ENCODE assay signal across 14 cellular contexts in genomic region chr15:78830514-78831228, GRCh38. TPM values are rescaled to one million over a fixed set of nuclear protein-coding genes. Genes with fewer than 3 reads are reported as not detected.
A peak's percentile ranks its signal among the peaks of the same experiment; 100 is the strongest.
DNase-seq lines count a peak whose midpoint lies in the region; ATAC-seq, FAIRE-seq and TF ChIP-seq lines count a peak whose summit lies in the region.
"Had no signal": no experiment of that assay in that cellular context is flagged by ENCODE, and none has a peak within 500 bp of the region (broad histone marks: within the 10 kb centered on the region; RNA-seq: fewer than 3 reads in every experiment).

No MANE protein-coding gene starts in this region.

- no peaks in the 10 kb centered on the region for H3K9me3 ChIP-seq in left ventricle myocardium inferior (replicated peaks)
- no peaks in the 10 kb centered on the region for H3K9me3 ChIP-seq in HepG2 (ENCODE audit: low read length)
- H3K9me3 ChIP-seq: upper lobe of left lung had no signal

- no peak for TF ChIP-seq CTCF in left ventricle myocardium inferior (IDR thresholded peaks at IDR 0.05; ENCODE audit: borderline replicate concordance)
- no peak for TF ChIP-seq CTCF in HepG2 (CRISPR knock-in tag; IDR thresholded peaks at IDR 0.05)

- H3K79me2 ChIP-seq in HepG2 (ENCODE audit: insufficient read depth, low read length) = no peaks in the 10 kb centered on the region

- H3K27me3 ChIP-seq in left ventricle myocardium inferior (ENCODE audit: low read depth) (no peaks in the 10 kb centered on the region), HepG2 (ENCODE audit: control insufficient read depth in 1 of 2, insufficient read depth in 2 of 2, low read length in 2 of 2) (peaks cover 0 to 23% of the 10 kb centered on the region in 2 experiments; a peak in 2 of 5 replicates)

- peaks cover 12% of the 10 kb centered on the region for H3K4me1 Mint-ChIP-seq in activated naive CD4-positive, alpha-beta T cell treated with anti-CD3 and anti-CD28 coated beads, Interleukin-2, amount 10 ng/mL, durations not matched to agents 7 days and 5 days

- TF ChIP-seq EP300 in HepG2 (IDR thresholded peaks at IDR 0.05; ENCODE audit: low read depth in 2 of 2, low read length in 2 of 2) = no peak
- TF ChIP-seq EP300 in HepG2 (CRISPR knock-in tag; IDR thresholded peaks at IDR 0.05; ENCODE audit: borderline replicate concordance) = no peak

- no peak for TF ChIP-seq RAD21 in HepG2 (CRISPR knock-in tag; IDR thresholded peaks at IDR 0.05)

- no peak overlapping the region for H2AFZ ChIP-seq in HepG2 (ENCODE audit: low read length)

- FAIRE-seq in HepG2 (lab: Jason Lieb, UNC) (no peak), GM12891 (lab: Jason Lieb, UNC) (no peak)

- intact Hi-C loops in left ventricle myocardium inferior (cut with micrococcal nuclease) = no loop called here
- intact Hi-C loops in Right ventricle myocardium inferior (cut with DNase I) = no loop called here
- intact Hi-C loops in HepG2 (cut with micrococcal nuclease; ENCODE audit: unreplicated experiment) = no loop called here

- H3K27ac ChIP-seq in left ventricle myocardium inferior (replicated peaks) (no peak overlapping the region), HepG2 (ENCODE audit: extremely low read length, insufficient read depth, low read length) (no peak overlapping the region)
- H3K27ac ChIP-seq: brain microvascular endothelial cell, upper lobe of left lung had no signal

- peaks cover 44% of the 10 kb centered on the region for H3K27me3 Mint-ChIP-seq in activated naive CD4-positive, alpha-beta T cell treated with anti-CD3 and anti-CD28 coated beads, Interleukin-2, amount 10 ng/mL, durations not matched to agents 7 days and 5 days

- H3K4me3 Mint-ChIP-seq in activated naive CD4-positive, alpha-beta T cell treated with anti-CD3 and anti-CD28 coated beads, Interleukin-2, amount 10 ng/mL, durations not matched to agents 7 days and 5 days = peak overlapping the region; percentile 53

- no TSS peak for BruUV-seq in HepG2 (replicated peaks; lab: Mats Ljungman, UMichigan)

- in situ Hi-C loops in HepG2 (cut with HindIII; ENCODE audit: extremely low pct_ligation_motif_present, low pct_unique_long_range_greater_than_20kb) = no loop called here

- H3K9ac ChIP-seq in HepG2 (ENCODE audit: insufficient read depth, low read depth, low read length) = no peak overlapping the region

- peaks cover 31% of the 10 kb centered on the region for H3K4me1 ChIP-seq in left ventricle myocardium inferior
- H3K4me1 ChIP-seq in HepG2 (ENCODE audit: insufficient read depth, low read length) = peaks cover 20% of the 10 kb centered on the region

- CTCF ChIA-PET in activated naive CD4-positive, alpha-beta T cell treated with anti-CD3 and anti-CD28 coated beads, Interleukin-2, amount 10 ng/mL, durations not matched to agents 7 days and 5 days (lab: Charles Lee) = interaction anchor here (0.9 kb wide), 1 partner anchor 192 kb away, joined by 3 read pairs; no protein-coding TSS in a partner anchor
- CTCF ChIA-PET in HepG2 (lab: Yijun Ruan, JAX; ENCODE audit: low intra/inter-chr PET ratio, low total read pairs) = no interaction called here

- H3K9me3 Mint-ChIP-seq in activated naive CD4-positive, alpha-beta T cell treated with anti-CD3 and anti-CD28 coated beads, Interleukin-2, amount 10 ng/mL, durations not matched to agents 7 days and 5 days = no peaks in the 10 kb centered on the region

- H3K4me3 ChIP-seq in left ventricle myocardium inferior (peak overlapping the region; percentile 45), HepG2 (replicated peaks in 1 of 3; ENCODE audit: insufficient read depth in 1 of 3, low read depth in 2 of 3, low read length in 3 of 3) (no peak overlapping the region)

- DNase-seq in left ventricle myocardium inferior (no peak), Right ventricle myocardium inferior (ENCODE audit: missing footprints) (no peak), HepG2 (ENCODE audit: low spot score) (no peak), NCI-H510A (lab: John Stamatoyannopoulos, UW) (no peak), HT-29 (ENCODE audit: low spot score) (no peak), GM12891 (ENCODE audit: insufficient read length, low spot score) (no peak), NCI-H774 (lab: John Stamatoyannopoulos, UW) (no peak)
- DNase-seq in activated naive CD4-positive, alpha-beta T cell treated with anti-CD3 and anti-CD28 coated beads, Interleukin-2, amount 10 ng/mL, durations not matched to agents 7 days and 5 days = peak; percentile 34
- DNase-seq: AML-193, brain microvascular endothelial cell, hypothalamus, midbrain had no signal

- H3K4me2 ChIP-seq in HepG2 (ENCODE audit: low read depth, low read length) = no peak overlapping the region

- WGBS in HepG2 (ENCODE audit: low lambda C conversion rate) = 87% methylated on average over 3 of the region's 52 CpGs

- no peaks in the 10 kb centered on the region for H3K36me3 Mint-ChIP-seq in activated naive CD4-positive, alpha-beta T cell treated with anti-CD3 and anti-CD28 coated beads, Interleukin-2, amount 10 ng/mL, durations not matched to agents 7 days and 5 days

- TF ChIP-seq POLR2A in HepG2 (IDR thresholded peaks at IDR 0.05; ENCODE audit: insufficient read depth in 1 of 2, low read depth in 2 of 2, low read length in 2 of 2) (no peak), GM12891 (IDR thresholded peaks at IDR 0.05; ENCODE audit: low read depth, low read length) (no peak)

- no peaks in the 10 kb centered on the region for H4K20me1 ChIP-seq in HepG2 (ENCODE audit: insufficient read depth, low read length)

- ATAC-seq in Right ventricle myocardium inferior = no peak
- ATAC-seq in HepG2 = no peak; the same call in 1 of the 3 replicates
- ATAC-seq: SK-N-SH treated with all-trans-retinoic acid at 6 μM for 48 hours had no signal

- H3K27ac Mint-ChIP-seq in activated naive CD4-positive, alpha-beta T cell treated with anti-CD3 and anti-CD28 coated beads, Interleukin-2, amount 10 ng/mL, durations not matched to agents 7 days and 5 days = no peak overlapping the region

- no peaks in the 10 kb centered on the region for H3K36me3 ChIP-seq in left ventricle myocardium inferior
- H3K36me3 ChIP-seq in HepG2 (replicated peaks in 1 of 2; ENCODE audit: control insufficient read depth in 1 of 2, insufficient read depth in 2 of 2, low read length in 2 of 2) = no peaks in the 10 kb centered on the region
- H3K36me3 ChIP-seq: brain microvascular endothelial cell, upper lobe of left lung had no signal

- POLR2A ChIA-PET in HepG2 (lab: Yijun Ruan, JAX) = no interaction called here

RNA-seq across cellular contexts. Expression of gene ADAMTS7, which starts 19.4 kb away (rescaled TPM):
- total RNA-seq in left ventricle myocardium inferior (24.2 TPM), Right ventricle myocardium inferior (32.1 TPM), HepG2 (2016; rRNA removed; fragmentation: Illumina TruSeq; extraction: Trizol) (0.09 TPM in 1 of 2 replicates, not detected in the other)
- total RNA-seq in HepG2 (2016; cell fraction: cytosol; rRNA removed; fragmentation: Illumina TruSeq; extraction: Trizol; ENCODE audit: low read depth) = not detected in 2 replicates
- total RNA-seq in HepG2 (2016; cell fraction: insoluble cytoplasmic fraction; rRNA removed; fragmentation: Illumina TruSeq; extraction: Trizol) = 0.15 TPM in 1 of 2 replicates, not detected in the other
- total RNA-seq in HepG2 (2016; cell fraction: membrane; rRNA removed; fragmentation: Illumina TruSeq; extraction: Trizol) = 0.07 and 0.12 TPM in 2 replicates
- 0.19 and 0.28 TPM in 2 replicates for total RNA-seq in HepG2 (2016; cell fraction: nucleus; rRNA removed; fragmentation: Illumina TruSeq; extraction: Trizol)
- polyA plus RNA-seq in HepG2 (2011; rRNA removed) = 0.12 and 0.16 TPM in 2 replicates
- polyA plus RNA-seq in HepG2 (2011; cell fraction: cytosol; rRNA removed) = 0.15 and 0.19 TPM in 2 replicates
- polyA plus RNA-seq in HepG2 (2011; cell fraction: nucleus; rRNA removed) = 1.6 and 1.8 TPM in 2 replicates
- 0.17 TPM in 1 of 2 replicates, not detected in the other for polyA plus RNA-seq in HepG2 (2012)
- polyA plus RNA-seq in HepG2 (2016; cell fraction: cytosol; fragmentation: Illumina TruSeq; extraction: Trizol; ENCODE audit: low read depth) = 0.09 TPM in 1 of 2 replicates, not detected in the other
- 0.05 and 0.12 TPM in 2 replicates for polyA plus RNA-seq in HepG2 (2016; cell fraction: insoluble cytoplasmic fraction; fragmentation: Illumina TruSeq; extraction: Trizol; ENCODE audit: low read depth)
- not detected in 2 replicates for polyA plus RNA-seq in HepG2 (2016; cell fraction: membrane; fragmentation: Illumina TruSeq; extraction: Trizol; ENCODE audit: low read depth)
- 0.16 and 0.21 TPM in 2 replicates for polyA plus RNA-seq in HepG2 (2016; cell fraction: nucleus; fragmentation: Illumina TruSeq; extraction: Trizol; ENCODE audit: insufficient read depth, low read depth)
- 0.32 and 0.68 TPM in 2 replicates for polyA minus RNA-seq in HepG2 (2011; rRNA and poly(A)+ RNA removed; ENCODE audit: low replicate concordance)
- 0.18 and 0.20 TPM in 2 replicates for polyA minus RNA-seq in HepG2 (2011; cell fraction: cytosol; rRNA and poly(A)+ RNA removed)
- 0.13 and 0.75 TPM in 2 replicates for polyA minus RNA-seq in HepG2 (2011; cell fraction: nucleus; rRNA and poly(A)+ RNA removed)
- 0.50 and 0.69 TPM in 2 replicates for total RNA-seq in HT-29 (2014; rRNA removed; shearing (Covaris generic))
- 0.33 TPM for polyA plus RNA-seq in GM12891 (2012; ENCODE audit: low read depth, missing spikeins)

RNA-seq across cellular contexts. Expression of gene MORF4L1, which starts 42.0 kb away (rescaled TPM):
- total RNA-seq in left ventricle myocardium inferior (310 TPM), Right ventricle myocardium inferior (333 TPM), HepG2 (2016; rRNA removed; fragmentation: Illumina TruSeq; extraction: Trizol) (218 and 361 TPM in 2 replicates)
- 66.4 and 72.5 TPM in 2 replicates for total RNA-seq in HepG2 (2016; cell fraction: cytosol; rRNA removed; fragmentation: Illumina TruSeq; extraction: Trizol; ENCODE audit: low read depth)
- 223 and 347 TPM in 2 replicates for total RNA-seq in HepG2 (2016; cell fraction: insoluble cytoplasmic fraction; rRNA removed; fragmentation: Illumina TruSeq; extraction: Trizol)
- 116 and 131 TPM in 2 replicates for total RNA-seq in HepG2 (2016; cell fraction: membrane; rRNA removed; fragmentation: Illumina TruSeq; extraction: Trizol)
- 154 and 168 TPM in 2 replicates for total RNA-seq in HepG2 (2016; cell fraction: nucleus; rRNA removed; fragmentation: Illumina TruSeq; extraction: Trizol)
- polyA plus RNA-seq in HepG2 (2011; rRNA removed) = 182 and 219 TPM in 2 replicates
- polyA plus RNA-seq in HepG2 (2011; cell fraction: cytosol; rRNA removed) = 86.8 and 139 TPM in 2 replicates
- 33.5 and 47.3 TPM in 2 replicates for polyA plus RNA-seq in HepG2 (2011; cell fraction: nucleus; rRNA removed)
- polyA plus RNA-seq in HepG2 (2012) = 278 and 287 TPM in 2 replicates
- 106 and 118 TPM in 2 replicates for polyA plus RNA-seq in HepG2 (2016; cell fraction: cytosol; fragmentation: Illumina TruSeq; extraction: Trizol; ENCODE audit: low read depth)
- 520 and 546 TPM in 2 replicates for polyA plus RNA-seq in HepG2 (2016; cell fraction: insoluble cytoplasmic fraction; fragmentation: Illumina TruSeq; extraction: Trizol; ENCODE audit: low read depth)
- 179 and 180 TPM in 2 replicates for polyA plus RNA-seq in HepG2 (2016; cell fraction: membrane; fragmentation: Illumina TruSeq; extraction: Trizol; ENCODE audit: low read depth)
- 220 and 225 TPM in 2 replicates for polyA plus RNA-seq in HepG2 (2016; cell fraction: nucleus; fragmentation: Illumina TruSeq; extraction: Trizol; ENCODE audit: insufficient read depth, low read depth)
- 31.6 and 63.1 TPM in 2 replicates for polyA minus RNA-seq in HepG2 (2011; rRNA and poly(A)+ RNA removed; ENCODE audit: low replicate concordance)
- polyA minus RNA-seq in HepG2 (2011; cell fraction: cytosol; rRNA and poly(A)+ RNA removed) = 79.8 and 80.8 TPM in 2 replicates
- polyA minus RNA-seq in HepG2 (2011; cell fraction: nucleus; rRNA and poly(A)+ RNA removed) = 155 and 159 TPM in 2 replicates
- total RNA-seq in HT-29 (2014; rRNA removed; shearing (Covaris generic)) = 135 and 142 TPM in 2 replicates
- polyA plus RNA-seq in GM12891 (2012; ENCODE audit: low read depth, missing spikeins) = 287 TPM

Comparison
In these comparisons a context has a peak if more than half of its experiments do, and no peak if none do; other contexts are left out.
1. RNA of gene ADAMTS7, which starts 19.4 kb away (total RNA-seq): 32.1 TPM in Right ventricle myocardium inferior (single experiment) and 24.2 TPM in left ventricle myocardium inferior (single experiment); 0.50 to 0.69 TPM in HT-29 and 0.07 to 0.28 TPM in HepG2; every median in the first group is over 10 times any median in the second.